17 cellular contexts compared by ENCODE assay signal in genomic region chr16:15778999-15779614, GRCh38.
DNase-seq lines count a peak whose midpoint lies in the region; ATAC-seq and TF ChIP-seq lines count a peak whose summit lies in the region.
"Had no signal": no experiment of that assay in that cellular context is flagged by ENCODE, and none has a peak within 500 bp of the region (broad histone marks: within the 10 kb centered on the region; RNA-seq: fewer than 3 reads in every experiment).

No MANE protein-coding gene starts in this region.

- H3K27me3 ChIP-seq in ascending aorta (no peaks in the 10 kb centered on the region), esophagus squamous epithelium (no peaks in the 10 kb centered on the region), rectal smooth muscle tissue (ENCODE audit: control insufficient read depth, insufficient read depth, low read length) (no peaks in the 10 kb centered on the region), transverse colon (no peaks in the 10 kb centered on the region)

- peaks cover 11% of the 10 kb centered on the region for H3K27me3 Mint-ChIP-seq in activated T-cell treated with anti-CD3 and anti-CD28 coated beads, Interleukin-2, amount 50 U/mL, for 72 hours (ENCODE audit: low read depth)
- peaks cover 6% of the 10 kb centered on the region for H3K27me3 Mint-ChIP-seq in activated T-cell treated with anti-CD3 and anti-CD28 coated beads, Interleukin-2, amount 50 U/mL, for 4 hours (ENCODE audit: low read depth)

- no peaks in the 10 kb centered on the region for H3K4me1 Mint-ChIP-seq in activated T-cell treated with anti-CD3 and anti-CD28 coated beads, Interleukin-2, amount 50 U/mL, for 72 hours (ENCODE audit: low read depth)
- no peaks in the 10 kb centered on the region for H3K4me1 Mint-ChIP-seq in activated T-cell treated with anti-CD3 and anti-CD28 coated beads, Interleukin-2, amount 50 U/mL, for 4 hours (ENCODE audit: low read depth)

- H3K4me1 ChIP-seq in ascending aorta (peaks cover 0 to 25% of the 10 kb centered on the region in 2 donors), esophagus squamous epithelium (peaks cover 0 to 23% (median 7%) of the 10 kb centered on the region in 3 donors), rectal smooth muscle tissue (ENCODE audit: control insufficient read depth, insufficient read depth, low read length) (peaks cover 20% of the 10 kb centered on the region), transverse colon (no peaks in the 10 kb centered on the region)

- no peak overlapping the region for H3K27ac Mint-ChIP-seq in activated T-cell treated with anti-CD3 and anti-CD28 coated beads, Interleukin-2, amount 50 U/mL, for 72 hours
- H3K27ac Mint-ChIP-seq: CD8-positive, alpha-beta T cell; HFFc6 had no signal

- 75 to 84% methylated on average over 6 of the region's 6 CpGs for WGBS in esophagus squamous epithelium, 2 donors
- 80 to 86% methylated on average over 3 to 6 of the region's 6 CpGs for WGBS in transverse colon (ENCODE audit: low coverage in 1 of 2), 2 donors

- no peak for ATAC-seq in activated T-cell treated with anti-CD3 and anti-CD28 coated beads, Interleukin-2, amount 50 U/mL, for 72 hours (replicated peaks in 1 of 2)
- no peak for ATAC-seq in activated T-cell treated with anti-CD3 and anti-CD28 coated beads, Interleukin-2, amount 50 U/mL, for 4 hours
- ATAC-seq: CD8-positive, alpha-beta T cell had no signal

- H3K36me3 ChIP-seq in ascending aorta, result peaks cover 87 to 93% of the 10 kb centered on the region in 2 donors
- H3K36me3 ChIP-seq in esophagus squamous epithelium, result no peaks in the 10 kb centered on the region
- peaks cover 18% of the 10 kb centered on the region for H3K36me3 ChIP-seq in rectal smooth muscle tissue (ENCODE audit: control insufficient read depth, insufficient read depth, low read length)
- H3K36me3 ChIP-seq in transverse colon, result no peaks in the 10 kb centered on the region

- H3K4me3 ChIP-seq in ascending aorta (no peak overlapping the region), esophagus squamous epithelium (no peak overlapping the region), rectal smooth muscle tissue (ENCODE audit: low read length) (no peak overlapping the region), transverse colon (no peak overlapping the region)

- DNase-seq in ascending aorta (ENCODE audit: low spot score in 2 of 2) (no peak), esophagus squamous epithelium (lab: John Stamatoyannopoulos, UW) (no peak), transverse colon (no peak), SIG-M5 (lab: John Stamatoyannopoulos, UW) (no peak)
- DNase-seq in activated T-cell treated with anti-CD3 and anti-CD28 coated beads, Interleukin-2, amount 50 U/mL, for 72 hours, result no peak
- no peak for DNase-seq in activated T-cell treated with anti-CD3 and anti-CD28 coated beads, Interleukin-2, amount 50 U/mL, for 4 hours
- DNase-seq: ACHN; CD8-positive, alpha-beta T cell; COR-L47; DMS153; DMS79 treated with DMSO at 0.1 percent for 48 hours; EL; GOT3; HCEC 1CT; HFFc6 had no signal

- H3K9me3 Mint-ChIP-seq in activated T-cell treated with anti-CD3 and anti-CD28 coated beads, Interleukin-2, amount 50 U/mL, for 72 hours, result no peaks in the 10 kb centered on the region
- no peaks in the 10 kb centered on the region for H3K9me3 Mint-ChIP-seq in activated T-cell treated with anti-CD3 and anti-CD28 coated beads, Interleukin-2, amount 50 U/mL, for 4 hours
- H3K9me3 Mint-ChIP-seq: CD8-positive, alpha-beta T cell; HFFc6 had no signal

- H3K36me3 Mint-ChIP-seq in activated T-cell treated with anti-CD3 and anti-CD28 coated beads, Interleukin-2, amount 50 U/mL, for 72 hours (ENCODE audit: insufficient read depth in 2 of 2), result no peaks in the 10 kb centered on the region
- H3K36me3 Mint-ChIP-seq in activated T-cell treated with anti-CD3 and anti-CD28 coated beads, Interleukin-2, amount 50 U/mL, for 4 hours (ENCODE audit: insufficient read depth), result no peaks in the 10 kb centered on the region
- H3K36me3 Mint-ChIP-seq: CD8-positive, alpha-beta T cell had no signal

- TF ChIP-seq POLR2A in esophagus squamous epithelium (IDR thresholded peaks at IDR 0.05) (no peak), transverse colon (IDR thresholded peaks at IDR 0.05) (no peak)

- no peak for TF ChIP-seq EP300 in transverse colon (IDR thresholded peaks at IDR 0.05; ENCODE audit: low read depth)

- H3K9ac ChIP-seq in rectal smooth muscle tissue (ENCODE audit: low read length), result no peak overlapping the region

- H3K27ac ChIP-seq in ascending aorta, result peak overlapping the region; percentile 52 to 66
- H3K27ac ChIP-seq in esophagus squamous epithelium, result peak overlapping the region in 3 of 4 donors; percentile 14 to 65 (median 52)
- H3K27ac ChIP-seq in rectal smooth muscle tissue (ENCODE audit: low read depth, low read length), result peak overlapping the region; percentile 71
- peak overlapping the region in 3 of 4 donors; percentile 46 to 77 (median 51) for H3K27ac ChIP-seq in transverse colon
- H3K27ac ChIP-seq: C4-2B had no signal

- TF ChIP-seq CTCF in ascending aorta (IDR thresholded peaks at IDR 0.05), result no peak
- no peak for TF ChIP-seq CTCF in esophagus squamous epithelium (IDR thresholded peaks at IDR 0.05)
- TF ChIP-seq CTCF in transverse colon (IDR thresholded peaks at IDR 0.05), result no peak

- no peak overlapping the region for H3K4me3 Mint-ChIP-seq in activated T-cell treated with anti-CD3 and anti-CD28 coated beads, Interleukin-2, amount 50 U/mL, for 72 hours
- H3K4me3 Mint-ChIP-seq in activated T-cell treated with anti-CD3 and anti-CD28 coated beads, Interleukin-2, amount 50 U/mL, for 4 hours, result no peak overlapping the region
- H3K4me3 Mint-ChIP-seq: CD8-positive, alpha-beta T cell; HFFc6 had no signal

- in situ Hi-C loops in transverse colon (cut with MboI; ENCODE audit: low pct_ligation_motif_present in 1 of 4, low pct_unique_long_range_greater_than_20kb in 1 of 4, low sequenced_read_pairs in 3 of 4), result no loop called here

- intact Hi-C loops in ascending aorta (cut with DNase I), result loop anchor here (5.0 kb wide), 1 partner anchor 43 kb away; no protein-coding TSS in a partner anchor
- intact Hi-C loops in esophagus squamous epithelium (cut with DNase I), result no loop called here
- intact Hi-C loops in transverse colon (cut with DNase I; ENCODE audit: low total_unique reads), result loop anchor here (10.0 kb wide), 1 partner anchor 346 kb away; no protein-coding TSS in a partner anchor

- H3K9me3 ChIP-seq in ascending aorta, result no peaks in the 10 kb centered on the region
- no peaks in the 10 kb centered on the region for H3K9me3 ChIP-seq in esophagus squamous epithelium
- no peaks in the 10 kb centered on the region for H3K9me3 ChIP-seq in transverse colon
